ENCODE assay signal across 19 cellular contexts in the genomic region with DNA sequence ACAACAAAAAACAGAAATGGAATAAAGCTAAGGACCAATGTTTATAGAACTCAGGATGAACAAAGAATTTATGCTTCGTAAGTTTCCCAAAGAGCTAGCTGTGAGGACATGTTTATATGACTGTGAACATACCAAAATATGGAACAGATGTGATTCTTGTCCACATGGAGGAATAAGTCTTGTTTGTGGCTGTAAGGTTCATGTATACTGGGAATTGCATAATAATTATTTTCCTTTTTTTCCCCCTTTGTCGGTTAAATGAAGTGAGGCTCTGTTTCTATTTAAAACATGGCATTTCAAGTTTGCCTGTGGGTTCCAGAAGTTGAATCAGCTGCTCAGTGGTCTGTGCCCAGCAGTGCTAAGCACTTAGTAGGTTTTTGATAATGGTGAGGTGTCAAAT.
"Had no signal": no experiment of that assay in that cellular context is flagged by ENCODE, and none has a peak within 500 bp of the region (broad histone marks: within the 10 kb centered on the region; RNA-seq: fewer than 3 reads in every experiment).

No MANE protein-coding gene starts in this region.

- H3K36me3 Mint-ChIP-seq: naive B cell had no signal

- DNase-seq: cortex of kidney; dorsolateral prefrontal cortex; effector CD8-positive, alpha-beta T cell; foreskin keratinocyte; head of caudate nucleus; islet precursor cell; left lung; mesenchymal stem cell; midbrain; naive B cell; psoas muscle; retina; sigmoid colon; stimulated activated CD4-positive, alpha-beta T cell treated with anti-CD3 and anti-CD28 coated beads, Interleukin-2, amount 100 ng/mL, for 48 hours; stimulated activated naive CD4-positive, alpha-beta T cell treated with Interleukin-2 at 50 U/mL for 16 hours had no signal

- H3K36me3 ChIP-seq: left lung, neutrophil, sigmoid colon had no signal

- H3K27ac ChIP-seq: dorsolateral prefrontal cortex, foreskin keratinocyte, left lung, neutrophil, psoas muscle, sigmoid colon had no signal

- H3K27ac Mint-ChIP-seq: naive B cell had no signal

- H3K4me3 Mint-ChIP-seq: central memory CD8-positive, alpha-beta T cell; naive B cell had no signal

- H3K4me1 Mint-ChIP-seq: central memory CD8-positive, alpha-beta T cell; naive B cell had no signal

- H3K4me2 ChIP-seq: smooth muscle cell had no signal

- H3K4me1 ChIP-seq: left lung, sigmoid colon had no signal

- H3K9me3 ChIP-seq: left lung, neutrophil, psoas muscle, sigmoid colon had no signal

- H3K9me3 Mint-ChIP-seq: central memory CD8-positive, alpha-beta T cell; naive B cell had no signal

- H3K4me3 ChIP-seq: dorsolateral prefrontal cortex, left lung, lung, psoas muscle, sigmoid colon, smooth muscle cell had no signal

- H3K27me3 ChIP-seq: dorsolateral prefrontal cortex, foreskin keratinocyte, left lung, neutrophil, sigmoid colon had no signal

- ATAC-seq: foreskin keratinocyte, left lung, psoas muscle had no signal
